5 cellular contexts compared by ENCODE assay signal in genomic region chr3:35521196-35521595, GRCh38.
"Had no signal": no experiment of that assay in that cellular context is flagged by ENCODE, and none has a peak within 500 bp of the region (broad histone marks: within the 10 kb centered on the region; RNA-seq: fewer than 3 reads in every experiment).

No MANE protein-coding gene starts in this region.

- DNase-seq: H9, HCEC 1CT, HFFc6 had no signal

- H3K4me3 ChIP-seq: GM23338 had no signal

- H3K27ac ChIP-seq: HL-60 had no signal
